15 cellular contexts compared by ENCODE assay signal in genomic region chr2:141906673-141907072, GRCh38.
"Had no signal": no experiment of that assay in that cellular context is flagged by ENCODE, and none has a peak within 500 bp of the region (broad histone marks: within the 10 kb centered on the region; RNA-seq: fewer than 3 reads in every experiment).

No MANE protein-coding gene starts in this region.

- H3K27me3 ChIP-seq: adrenal gland, neutrophil, thyroid gland, vagina had no signal

- H3K27ac ChIP-seq: adrenal gland, lower lobe of right lung, neutrophil, thyroid gland, vagina had no signal

- DNase-seq: activated naive CD4-positive, alpha-beta T cell treated with anti-CD3 and anti-CD28 coated beads, Interleukin-2, amount 50 U/mL, for 16 hours; activated T-cell treated with anti-CD3 and anti-CD28 coated beads, Interleukin-2, amount 50 U/mL, for 1 hour; adrenal gland; central memory CD4-positive, alpha-beta T cell; effector memory CD4-positive, alpha-beta T cell; erythroblast; hippocampal formation; kidney glomerular epithelial cell; lower lobe of right lung; naive thymus-derived CD4-positive, alpha-beta T cell; retina; thyroid gland had no signal

- H3K4me1 ChIP-seq: adrenal gland, lower lobe of right lung, thyroid gland, vagina had no signal

- H3K36me3 ChIP-seq: adrenal gland, lower lobe of right lung, neutrophil, thyroid gland, vagina had no signal

- H3K9me3 ChIP-seq: adrenal gland, lower lobe of right lung, neutrophil, thyroid gland, vagina had no signal

- ATAC-seq: activated CD4-positive, CD25-positive, alpha-beta regulatory T cell treated with anti-CD3 and anti-CD28 coated beads, Interleukin-2, amount 50 U/mL, for 24 hours; lower lobe of right lung; naive thymus-derived CD4-positive, alpha-beta T cell had no signal

- H3K4me3 ChIP-seq: adrenal gland, lower lobe of right lung, thyroid gland, vagina had no signal
